Comparison of ENCODE assay signal across 8 cellular contexts in the genomic region with DNA sequence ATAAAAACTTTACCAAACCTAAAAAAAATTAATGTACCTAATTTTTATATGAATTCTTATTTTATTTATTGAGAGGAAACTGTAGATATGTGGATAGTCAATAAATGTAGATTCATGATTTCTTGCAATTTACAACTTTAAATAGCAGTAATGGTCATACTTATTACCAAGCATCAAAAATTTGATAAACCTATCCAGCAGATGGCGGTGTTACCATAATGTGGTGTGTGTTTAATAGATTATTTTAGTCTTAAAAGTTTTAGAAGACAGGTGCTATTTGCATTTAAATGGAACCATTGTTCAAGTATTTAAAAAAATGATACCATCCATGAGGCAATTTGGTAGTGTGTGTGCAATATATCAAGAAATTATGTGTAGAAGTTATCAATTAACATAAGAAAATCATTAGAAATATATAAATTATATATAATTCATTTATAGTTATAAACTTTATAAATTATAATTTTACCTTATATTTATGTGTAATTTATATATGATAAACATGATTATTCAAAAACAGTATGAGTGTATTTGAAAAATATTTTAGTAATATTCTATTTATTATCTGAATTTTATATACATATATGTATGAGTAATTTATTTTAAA.
DNase-seq lines count a peak whose midpoint lies in the region; ATAC-seq and TF ChIP-seq lines count a peak whose summit lies in the region.

No MANE protein-coding gene starts in this region.

- no peaks in the 10 kb centered on the region for H3K4me1 ChIP-seq in foreskin keratinocyte

- no peaks in the 10 kb centered on the region for H3K27me3 ChIP-seq in foreskin keratinocyte

- DNase-seq in D341Med (ENCODE audit: low spot score) (peak; percentile 20), HuH-7 (ENCODE audit: low spot score) (peak; percentile 0), RPMI7951 (ENCODE audit: low read depth) (peak; percentile 19), foreskin keratinocyte (peak in 1 of 2 donors; percentile 33), occipital lobe (lab: John Stamatoyannopoulos, UW) (no peak), DMS79 (lab: John Stamatoyannopoulos, UW) (no peak), posterior vena cava (ENCODE audit: low spot score) (no peak)

- no peak overlapping the region for H3K27ac ChIP-seq in foreskin keratinocyte

- ATAC-seq in foreskin keratinocyte: peak; percentile 46
- ATAC-seq in HG02870 (IDR thresholded peaks at IDR 0.05; ENCODE audit: unreplicated experiment): no peak

- intact Hi-C loops in posterior vena cava (cut with DNase I): no loop called here

- peak; percentile 81 for TF ChIP-seq CTCF in foreskin keratinocyte (conservative IDR thresholded peaks at IDR 0.05)

Comparison
In these comparisons a context has a peak if more than half of its experiments do, and no peak if none do; other contexts are left out.
1. DNase-seq: peak in D341Med (single experiment), HuH-7 (single experiment) and RPMI7951 (single experiment); none in occipital lobe (single experiment), DMS79 (single experiment) and posterior vena cava (single experiment).